In the genomic region with DNA sequence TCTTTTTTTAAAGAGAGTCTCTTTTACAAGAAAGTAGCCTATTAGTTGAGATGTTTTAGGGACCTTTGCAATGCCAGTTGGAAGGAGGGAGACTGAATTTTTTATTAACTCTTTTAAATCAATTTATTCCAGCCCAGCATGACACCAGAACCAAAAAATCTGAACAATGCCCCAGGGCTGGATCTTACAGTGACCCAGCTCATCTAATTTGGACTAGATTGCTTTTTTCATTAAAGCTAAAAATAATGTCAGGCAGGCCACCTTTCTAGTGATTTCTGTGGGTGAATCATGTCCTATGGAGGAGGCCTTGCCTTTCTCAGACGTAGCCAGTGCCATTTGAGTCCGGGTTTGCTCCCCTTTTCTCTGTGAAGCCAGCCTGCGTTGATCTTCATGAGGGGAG, we compare ENCODE assay signal across 14 cellular contexts.
"Had no signal": no experiment of that assay in that cellular context is flagged by ENCODE, and none has a peak within 500 bp of the region (broad histone marks: within the 10 kb centered on the region; RNA-seq: fewer than 3 reads in every experiment).

No MANE protein-coding gene starts in this region.

- H3K9me3 Mint-ChIP-seq: activated CD4-positive, alpha-beta memory T cell treated with anti-CD3 and anti-CD28 coated beads, Interleukin-2, amount 10 ng/mL, durations not matched to agents 7 days and 5 days; activated naive CD8-positive, alpha-beta T cell treated with anti-CD3 and anti-CD28 coated beads, Interleukin-2, amount 50 U/mL, for 24 hours; central memory CD8-positive, alpha-beta T cell; naive B cell had no signal

- H3K36me3 ChIP-seq: suprapubic skin had no signal

- H3K9me3 ChIP-seq: heart left ventricle, psoas muscle, suprapubic skin had no signal

- H3K4me3 Mint-ChIP-seq: activated CD4-positive, alpha-beta memory T cell treated with anti-CD3 and anti-CD28 coated beads, Interleukin-2, amount 10 ng/mL, durations not matched to agents 7 days and 5 days; activated naive CD8-positive, alpha-beta T cell treated with anti-CD3 and anti-CD28 coated beads, Interleukin-2, amount 50 U/mL, for 24 hours; central memory CD8-positive, alpha-beta T cell; naive B cell had no signal

- H3K36me3 Mint-ChIP-seq: naive B cell had no signal

- H3K4me1 Mint-ChIP-seq: activated CD4-positive, alpha-beta memory T cell treated with anti-CD3 and anti-CD28 coated beads, Interleukin-2, amount 10 ng/mL, durations not matched to agents 7 days and 5 days; central memory CD8-positive, alpha-beta T cell; naive B cell had no signal

- H3K27me3 ChIP-seq: suprapubic skin had no signal

- H3K27ac ChIP-seq: heart left ventricle, psoas muscle, suprapubic skin had no signal

- H3K4me3 ChIP-seq: heart left ventricle, psoas muscle, suprapubic skin had no signal

- H3K27ac Mint-ChIP-seq: activated CD4-positive, alpha-beta memory T cell treated with anti-CD3 and anti-CD28 coated beads, Interleukin-2, amount 10 ng/mL, durations not matched to agents 7 days and 5 days; activated naive CD8-positive, alpha-beta T cell treated with anti-CD3 and anti-CD28 coated beads, Interleukin-2, amount 50 U/mL, for 24 hours; naive B cell had no signal

- DNase-seq: activated CD4-positive, alpha-beta memory T cell treated with anti-CD3 and anti-CD28 coated beads, Interleukin-2, amount 10 ng/mL, durations not matched to agents 7 days and 5 days; activated CD4-positive, alpha-beta T cell treated with anti-CD3 and anti-CD28 coated beads for 1 hour; activated CD8-positive, alpha-beta memory T cell treated with anti-CD3 and anti-CD28 coated beads, Interleukin-2, amount 50 U/mL, for 48 hours; activated naive CD4-positive, alpha-beta T cell treated with Interleukin-2 at 50 U/mL for 16 hours; activated naive CD8-positive, alpha-beta T cell treated with anti-CD3 and anti-CD28 coated beads, Interleukin-2, amount 50 U/mL, for 24 hours; foreskin fibroblast; heart left ventricle; naive B cell; nucleus accumbens; psoas muscle; stimulated activated CD4-positive, alpha-beta T cell treated with anti-CD3 and anti-CD28 coated beads, Interleukin-12 subunit alpha, Interleukin-12 subunit beta, amount 100 ng/mL, for 4 hours; stimulated activated naive CD4-positive, alpha-beta T cell had no signal

- H3K4me1 ChIP-seq: psoas muscle had no signal
